In the genomic region with DNA sequence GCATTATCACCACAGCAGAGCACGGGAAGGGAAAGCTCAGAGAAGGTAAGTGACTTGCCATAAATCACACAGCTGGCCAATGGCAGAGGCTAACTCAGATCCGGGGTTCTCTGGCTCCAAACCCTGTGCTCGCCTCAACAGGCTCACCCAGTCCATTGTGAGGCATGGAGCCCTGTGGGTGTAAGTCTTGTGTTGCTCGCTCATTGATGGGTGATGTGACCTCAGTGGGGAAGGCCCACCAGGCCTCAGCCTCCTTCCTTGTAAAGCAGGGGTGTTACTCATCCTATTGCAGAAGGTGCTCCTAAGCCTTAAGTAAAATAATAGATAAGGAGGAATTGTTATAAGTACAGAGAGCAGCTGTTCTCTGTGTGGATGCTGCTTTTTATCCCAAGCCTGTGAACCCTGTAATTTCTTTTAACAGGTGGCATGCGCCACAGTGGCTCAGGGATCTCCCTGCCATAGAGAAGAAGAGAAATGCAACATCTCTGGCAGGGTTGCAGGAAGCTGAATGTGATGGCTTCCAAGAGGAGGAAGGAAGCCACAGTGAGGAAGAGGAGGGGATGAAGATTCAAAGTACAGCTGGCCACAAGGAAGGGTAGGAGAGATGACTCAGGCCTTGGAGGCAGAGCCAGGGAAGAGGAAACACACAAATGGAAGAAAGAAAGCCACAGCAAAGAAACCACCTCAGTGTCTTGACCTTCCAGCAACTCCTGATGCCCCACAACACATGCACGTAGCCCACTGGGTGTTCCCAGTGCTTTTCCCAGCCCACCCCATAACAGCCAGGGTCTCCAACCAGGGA, we compare ENCODE assay signal across 17 cellular contexts. TPM values are rescaled to one million over a fixed set of nuclear protein-coding genes. Genes with fewer than 3 reads are reported as not detected.
A peak's percentile ranks its signal among the peaks of the same experiment; 100 is the strongest.
DNase-seq lines count a peak whose midpoint lies in the region; ATAC-seq, FAIRE-seq and TF ChIP-seq lines count a peak whose summit lies in the region.
"Had no signal": no experiment of that assay in that cellular context is flagged by ENCODE, and none has a peak within 500 bp of the region (broad histone marks: within the 10 kb centered on the region; RNA-seq: fewer than 3 reads in every experiment).

No MANE protein-coding gene starts in this region.

- BruUV-seq in endothelial cell of umbilical vein (replicated peaks; lab: Mats Ljungman, UMichigan): no TSS peak

- H3K27ac Mint-ChIP-seq in activated naive CD4-positive, alpha-beta T cell treated with anti-CD3 and anti-CD28 coated beads, Interleukin-2, amount 50 U/mL, for 72 hours: peak overlapping the region in 1 of 2 donors; percentile 65
- H3K27ac Mint-ChIP-seq in stimulated activated naive CD8-positive, alpha-beta T cell treated with anti-CD3 and anti-CD28 coated beads, Interleukin-15, amount 100 ng/mL, for 72 hours: no peak overlapping the region
- H3K27ac Mint-ChIP-seq: activated B cell treated with CpG ODN at 0.5 μM for 24 hours had no signal

- ATAC-seq in activated naive CD4-positive, alpha-beta T cell treated with anti-CD3 and anti-CD28 coated beads, Interleukin-2, amount 50 U/mL, for 72 hours: peak; percentile 47 to 85
- peak; percentile 79 for ATAC-seq in stimulated activated naive CD8-positive, alpha-beta T cell treated with anti-CD3 and anti-CD28 coated beads, Interleukin-15, amount 100 ng/mL, for 72 hours
- ATAC-seq in GM21529 (IDR thresholded peaks at IDR 0.05; ENCODE audit: unreplicated experiment): no peak

- H3K4me1 ChIP-seq in endothelial cell of umbilical vein (ENCODE audit: control insufficient read depth, extremely low read depth, insufficient read depth, low read length): no peaks in the 10 kb centered on the region
- H3K4me1 ChIP-seq in Peyer's patch: no peaks in the 10 kb centered on the region

- POLR2A ChIA-PET in endothelial cell of umbilical vein (lab: Charles Lee): no interaction called here

- H3K4me3 Mint-ChIP-seq in stimulated activated naive CD8-positive, alpha-beta T cell treated with anti-CD3 and anti-CD28 coated beads, Interleukin-15, amount 100 ng/mL, for 72 hours: no peak overlapping the region
- H3K4me3 Mint-ChIP-seq: activated B cell treated with CpG ODN at 0.5 μM for 24 hours had no signal

- no peaks in the 10 kb centered on the region for H3K79me2 ChIP-seq in endothelial cell of umbilical vein (ENCODE audit: control insufficient read depth, insufficient read depth, low read length)

- no peak for DNase-seq in activated naive CD4-positive, alpha-beta T cell treated with anti-CD3 and anti-CD28 coated beads, Interleukin-2, amount 50 U/mL, for 72 hours (ENCODE audit: low spot score in 2 of 2)
- DNase-seq in activated naive CD4-positive, alpha-beta T cell treated with Interleukin-2 at 50 U/mL for 16 hours: no peak
- peak; percentile 40 for DNase-seq in NCI-H524 treated with DMSO at 0.1 percent for 48 hours (lab: John Stamatoyannopoulos, UW)
- DNase-seq in endothelial cell of umbilical vein (ENCODE audit: low read depth, low spot score): no peak
- DNase-seq in stimulated activated naive CD8-positive, alpha-beta T cell treated with anti-CD3 and anti-CD28 coated beads, Interleukin-15, amount 100 ng/mL, for 72 hours: peak in 1 of 2 donors; percentile 24
- no peak for DNase-seq in NOMO-1 treated with DMSO at 0.1 percent for 48 hours (lab: John Stamatoyannopoulos, UW; ENCODE audit: unreplicated experiment)
- no peak for DNase-seq in Peyer's patch
- DNase-seq: activated B cell treated with CpG ODN at 0.5 μM for 24 hours; activated T-cell treated with anti-CD3 and anti-CD28 coated beads, Interleukin-2, amount 50 U/mL, for 1 hour; anterior cingulate cortex; H7; mesendoderm; occipital lobe; OCI-M1 had no signal

- intact Hi-C loops in endothelial cell of umbilical vein (cut with micrococcal nuclease): no loop called here

- no peaks in the 10 kb centered on the region for H4K20me1 ChIP-seq in endothelial cell of umbilical vein (replicated peaks; ENCODE audit: control insufficient read depth, extremely low read depth, insufficient read depth, low read length)

- H3K36me3 ChIP-seq in endothelial cell of umbilical vein (ENCODE audit: control insufficient read depth in 2 of 2, extremely low read depth in 1 of 2, insufficient read depth in 2 of 2, low read length in 2 of 2) (no peaks in the 10 kb centered on the region), Peyer's patch (no peaks in the 10 kb centered on the region)
- H3K36me3 ChIP-seq: thoracic aorta had no signal

- CTCF ChIA-PET in endothelial cell of umbilical vein (lab: Charles Lee): interaction anchor here (0.9 to 1.5 kb wide), 2 partner anchors 20 to 86 kb away, joined by 3 read pairs; no protein-coding TSS in a partner anchor

- H3K27me3 ChIP-seq in endothelial cell of umbilical vein (ENCODE audit: control insufficient read depth in 2 of 2, insufficient read depth in 2 of 2, low read length in 2 of 2) (peaks cover 0 to 7% of the 10 kb centered on the region in 2 experiments), Peyer's patch (no peaks in the 10 kb centered on the region)

- no peak for FAIRE-seq in endothelial cell of umbilical vein (lab: Jason Lieb, UNC)

- H3K4me2 ChIP-seq in endothelial cell of umbilical vein (ENCODE audit: insufficient read depth, low read length): no peak overlapping the region
- H3K4me2 ChIP-seq: KMS-11 had no signal

- no peaks in the 10 kb centered on the region for H3K9me3 Mint-ChIP-seq in activated naive CD4-positive, alpha-beta T cell treated with anti-CD3 and anti-CD28 coated beads, Interleukin-2, amount 50 U/mL, for 72 hours
- H3K9me3 Mint-ChIP-seq in stimulated activated naive CD8-positive, alpha-beta T cell treated with anti-CD3 and anti-CD28 coated beads, Interleukin-15, amount 100 ng/mL, for 72 hours: peaks cover 0 to 8% of the 10 kb centered on the region in 2 donors

- peaks cover 45% of the 10 kb centered on the region for H3K4me1 Mint-ChIP-seq in stimulated activated naive CD8-positive, alpha-beta T cell treated with anti-CD3 and anti-CD28 coated beads, Interleukin-15, amount 100 ng/mL, for 72 hours

- no peak overlapping the region for H3K4me3 ChIP-seq in endothelial cell of umbilical vein (replicated peaks in 1 of 3; ENCODE audit: insufficient read depth in 1 of 3, low read depth in 1 of 3, low read length in 3 of 3)
- H3K4me3 ChIP-seq in Peyer's patch: no peak overlapping the region
- H3K4me3 ChIP-seq: thoracic aorta had no signal

- H3K27ac ChIP-seq in endothelial cell of umbilical vein (ENCODE audit: insufficient read depth, low read depth, low read length): no peak overlapping the region
- no peak overlapping the region for H3K27ac ChIP-seq in Peyer's patch
- H3K27ac ChIP-seq: KMS-11, thoracic aorta had no signal

- TF ChIP-seq POLR2A in endothelial cell of umbilical vein (IDR thresholded peaks at IDR 0.05; ENCODE audit: low read depth, low read length) (no peak), Peyer's patch (IDR thresholded peaks at IDR 0.05) (no peak)

- peaks cover 0 to 8% of the 10 kb centered on the region in 2 donors for H3K36me3 Mint-ChIP-seq in activated naive CD4-positive, alpha-beta T cell treated with anti-CD3 and anti-CD28 coated beads, Interleukin-2, amount 50 U/mL, for 72 hours

- no peak overlapping the region for H2AFZ ChIP-seq in endothelial cell of umbilical vein (ENCODE audit: low read depth, low read length)

- no peaks in the 10 kb centered on the region for H3K9me1 ChIP-seq in endothelial cell of umbilical vein (replicated peaks; ENCODE audit: control insufficient read depth, extremely low read depth, insufficient read depth, low read length)

- no peak overlapping the region for H3K9ac ChIP-seq in endothelial cell of umbilical vein (replicated peaks; ENCODE audit: extremely low read depth, insufficient read depth, low read length)
- H3K9ac ChIP-seq: KMS-11 had no signal

- H3K9me3 ChIP-seq in endothelial cell of umbilical vein (replicated peaks; ENCODE audit: control insufficient read depth, insufficient read depth, low read length) (no peaks in the 10 kb centered on the region), Peyer's patch (no peaks in the 10 kb centered on the region)
- H3K9me3 ChIP-seq: thoracic aorta had no signal

- TF ChIP-seq CTCF in endothelial cell of umbilical vein (IDR thresholded peaks at IDR 0.05; ENCODE audit: extremely low read depth in 1 of 2, insufficient read depth in 1 of 2, low read depth in 1 of 2, low read length in 2 of 2) (no peak), Peyer's patch (IDR thresholded peaks at IDR 0.05) (no peak)

- H3K27me3 Mint-ChIP-seq in stimulated activated naive CD8-positive, alpha-beta T cell treated with anti-CD3 and anti-CD28 coated beads, Interleukin-15, amount 100 ng/mL, for 72 hours: no peaks in the 10 kb centered on the region

- dilution Hi-C loops in endothelial cell of umbilical vein (cut with MboI; ENCODE audit: extremely low pct_ligation_motif_present, low sequenced_read_pairs): no loop called here

TF ChIP-seq in endothelial cell of umbilical vein, 7 proteins besides CTCF, POLR2A, EP300 and RAD21:
- TF ChIP-seq FOS (IDR thresholded peaks at IDR 0.05; ENCODE audit: borderline replicate concordance, insufficient read depth, low read length) (peak; percentile 13), JUN (IDR thresholded peaks at IDR 0.05; ENCODE audit: borderline replicate concordance, insufficient read depth, insufficient read length, low read depth) (no peak)

RNA-seq across cellular contexts. Expression of a gene that starts 30.8 kb away (rescaled TPM):
- total RNA-seq in activated naive CD4-positive, alpha-beta T cell treated with anti-CD3 and anti-CD28 coated beads, Interleukin-2, amount 50 U/mL, for 72 hours: not detected
- 0.14 and 0.22 TPM in 2 replicates for total RNA-seq in endothelial cell of umbilical vein
- polyA plus RNA-seq in endothelial cell of umbilical vein: 0.06 TPM in 1 of 2 replicates, not detected in the other
- 0.06 TPM in 1 of 2 replicates, not detected in the other for polyA plus RNA-seq in endothelial cell of umbilical vein (2011; cell fraction: cytosol; rRNA removed)
- 0.16 TPM in 1 of 2 replicates, not detected in the other for polyA plus RNA-seq in endothelial cell of umbilical vein (2011; cell fraction: nucleus; rRNA removed)
- not detected in 2 replicates for polyA plus RNA-seq in endothelial cell of umbilical vein (2012)
- polyA minus RNA-seq in endothelial cell of umbilical vein: not detected in 2 replicates
- polyA minus RNA-seq in endothelial cell of umbilical vein (2011; cell fraction: cytosol; rRNA and poly(A)+ RNA removed): not detected
- not detected in 2 replicates for polyA minus RNA-seq in endothelial cell of umbilical vein (2011; cell fraction: nucleus; rRNA and poly(A)+ RNA removed)
- under 1 TPM in 1 of 4 donors, not detected in 3; 0.35 TPM for total RNA-seq in Peyer's patch
- total RNA-seq: activated B cell treated with CpG ODN at 0.5 μM for 24 hours had no signal
